ENCODE assay signal across 14 cellular contexts in the genomic region with DNA sequence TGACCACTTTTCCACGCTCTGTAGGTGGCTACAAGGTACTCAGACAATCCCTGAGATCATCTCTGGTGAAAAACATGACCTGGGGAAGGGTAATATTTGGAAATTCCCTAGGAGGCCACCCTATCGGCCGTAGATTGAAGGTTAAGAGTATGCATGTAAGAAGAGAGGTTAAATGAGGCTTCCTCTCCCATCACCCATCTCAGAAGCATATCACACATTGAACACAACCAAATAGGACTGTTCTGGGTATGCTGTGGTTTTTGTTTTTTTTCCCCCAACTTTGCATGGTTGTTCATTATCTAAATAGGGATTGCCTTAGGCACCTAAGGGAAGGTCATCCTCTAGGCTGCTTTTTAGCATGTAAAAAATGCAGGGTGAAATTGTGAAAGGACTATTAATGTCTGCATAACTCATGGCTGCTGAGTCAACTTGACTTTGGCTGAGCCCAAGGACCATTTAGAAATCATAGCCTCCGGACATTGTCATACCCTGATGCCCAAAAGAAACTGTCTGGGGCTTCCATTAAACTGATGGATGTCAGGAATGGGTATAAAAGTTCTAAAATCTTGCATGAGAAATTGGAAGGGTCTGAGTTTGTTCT. TPM values are rescaled to one million over a fixed set of nuclear protein-coding genes. Genes with fewer than 3 reads are reported as not detected.
"Had no signal": no experiment of that assay in that cellular context is flagged by ENCODE, and none has a peak within 500 bp of the region (broad histone marks: within the 10 kb centered on the region; RNA-seq: fewer than 3 reads in every experiment).

No MANE protein-coding gene starts in this region.

- ATAC-seq: activated CD4-positive, CD25-positive, alpha-beta regulatory T cell treated with anti-CD3 and anti-CD28 coated beads, Interleukin-2, amount 50 U/mL, for 24 hours; activated T-cell treated with anti-CD3 and anti-CD28 coated beads, Interleukin-2, amount 50 U/mL, for 72 hours; heart left ventricle; left lobe of liver; mucosa of descending colon; naive thymus-derived CD8-positive, alpha-beta T cell had no signal

- DNase-seq: activated CD4-positive, alpha-beta T cell treated with anti-CD3 and anti-CD28 coated beads, Interleukin-2, amount 50 U/mL, for 48 hours; activated gamma-delta T cell treated with Interleukin-2 at 50 U/mL for 16 hours; activated naive CD8-positive, alpha-beta T cell treated with anti-CD3 and anti-CD28 coated beads for 36 hours; activated T-cell treated with anti-CD3 and anti-CD28 coated beads, Interleukin-2, amount 50 U/mL, for 72 hours; aorta; esophagus squamous epithelium; heart left ventricle; mucosa of descending colon; naive thymus-derived CD8-positive, alpha-beta T cell; sigmoid colon; stimulated activated CD4-positive, alpha-beta T cell treated with anti-CD3 and anti-CD28 coated beads, Interleukin-2, amount 100 ng/mL, for 48 hours; testis had no signal

RNA-seq across cellular contexts. Expression of a gene that starts 24.7 kb away (rescaled TPM):
- total RNA-seq: activated naive CD8-positive, alpha-beta T cell treated with anti-CD3 and anti-CD28 coated beads for 36 hours had no signal
